ENCODE assay signal across 7 cellular contexts in genomic region chr11:61814242-61814957, GRCh38. TPM values are rescaled to one million over a fixed set of nuclear protein-coding genes. Genes with fewer than 3 reads are reported as not detected.
DNase-seq lines count a peak whose midpoint lies in the region; ATAC-seq, FAIRE-seq and TF ChIP-seq lines count a peak whose summit lies in the region.

No MANE protein-coding gene starts in this region.

- H3K4me3 ChIP-seq in GM08714 (ENCODE audit: low read length) = peak overlapping the region; percentile 76; the same call in 1 of the 2 replicates
- H3K4me3 ChIP-seq in kidney (ENCODE audit: low read length in 2 of 2) = peak overlapping the region; percentile 49 to 79

- H3K4me1 ChIP-seq in kidney (ENCODE audit: control insufficient read depth in 1 of 2, insufficient read depth in 1 of 2, low read depth in 1 of 2, low read length in 2 of 2) = peaks cover 0 to 8% of the 10 kb centered on the region in 2 donors

- peaks cover 2 to 3% of the 10 kb centered on the region in 2 donors for H3K36me3 ChIP-seq in kidney (ENCODE audit: control insufficient read depth in 1 of 2, insufficient read depth in 2 of 2, low read length in 2 of 2)

- H3K4me1 Mint-ChIP-seq in stimulated activated naive CD8-positive, alpha-beta T cell treated with anti-CD3 and anti-CD28 coated beads, Interleukin-15, amount 100 ng/mL, for 72 hours = peaks cover 37% of the 10 kb centered on the region

- peaks cover 32% of the 10 kb centered on the region for H3K27me3 Mint-ChIP-seq in stimulated activated naive CD8-positive, alpha-beta T cell treated with anti-CD3 and anti-CD28 coated beads, Interleukin-15, amount 100 ng/mL, for 72 hours

- no peaks in the 10 kb centered on the region for H3K9me3 ChIP-seq in kidney (ENCODE audit: control insufficient read depth in 1 of 2, low read length in 2 of 2)

- ATAC-seq in stimulated activated naive CD8-positive, alpha-beta T cell treated with anti-CD3 and anti-CD28 coated beads, Interleukin-15, amount 100 ng/mL, for 72 hours = no peak
- ATAC-seq in HG02588 (IDR thresholded peaks at IDR 0.05; ENCODE audit: unreplicated experiment) = no peak

- FAIRE-seq in kidney (lab: Jason Lieb, UNC) = no peak

- H3K27ac ChIP-seq in kidney (ENCODE audit: low read depth in 2 of 2, low read length in 2 of 2) = peak overlapping the region; percentile 74 to 75

- peak overlapping the region in 1 of 2 donors; percentile 21 for H3K9ac ChIP-seq in kidney (ENCODE audit: low read length in 2 of 2)

- H3K9me3 Mint-ChIP-seq in stimulated activated naive CD8-positive, alpha-beta T cell treated with anti-CD3 and anti-CD28 coated beads, Interleukin-15, amount 100 ng/mL, for 72 hours = no peaks in the 10 kb centered on the region

- DNase-seq in NCI-H1417 (lab: John Stamatoyannopoulos, UW) (peak in 2 of 3 experiments; percentile 82 to 90), astrocyte of the hippocampus (ENCODE audit: low read depth, low spot score) (peak; percentile 39), kidney (no peak), KG1 (lab: John Stamatoyannopoulos, UW) (no peak)
- no peak for DNase-seq in stimulated activated naive CD8-positive, alpha-beta T cell treated with anti-CD3 and anti-CD28 coated beads, Interleukin-15, amount 100 ng/mL, for 72 hours

- peak overlapping the region in 1 of 2 donors; percentile 72 for H3K27ac Mint-ChIP-seq in stimulated activated naive CD8-positive, alpha-beta T cell treated with anti-CD3 and anti-CD28 coated beads, Interleukin-15, amount 100 ng/mL, for 72 hours

- intact Hi-C loops in kidney (cut with DNase I) = no loop called here

- peak overlapping the region; percentile 85 to 99 for H3K4me3 Mint-ChIP-seq in stimulated activated naive CD8-positive, alpha-beta T cell treated with anti-CD3 and anti-CD28 coated beads, Interleukin-15, amount 100 ng/mL, for 72 hours

- TF ChIP-seq CTCF in kidney (IDR thresholded peaks at IDR 0.05; ENCODE audit: borderline replicate concordance, extremely low read depth, insufficient read depth) = no peak

RNA-seq across cellular contexts. Expression of gene FADS1, which starts 2.4 kb away (rescaled TPM):
- total RNA-seq in kidney = 19.5 TPM
- polyA plus RNA-seq in kidney (ENCODE audit: insufficient read depth, low read depth, low replicate concordance) = 6.7 TPM

RNA-seq across cellular contexts. Expression of gene FADS2, which starts 13.7 kb away (rescaled TPM):
- 49.2 TPM for total RNA-seq in kidney
- 9.8 TPM for polyA plus RNA-seq in kidney (ENCODE audit: insufficient read depth, low read depth, low replicate concordance)

RNA-seq across cellular contexts. Expression of gene FEN1, which starts 21.7 kb away (rescaled TPM):
- total RNA-seq in kidney = 8.8 TPM
- 8.5 TPM for polyA plus RNA-seq in kidney (ENCODE audit: insufficient read depth, low read depth, low replicate concordance)

RNA-seq across cellular contexts. Expression of gene TMEM258, which starts 22.0 kb away (rescaled TPM):
- total RNA-seq in kidney = 92.1 TPM
- 228 TPM for polyA plus RNA-seq in kidney (ENCODE audit: insufficient read depth, low read depth, low replicate concordance)

Comparison
In these comparisons a context has a peak if more than half of its experiments do, and no peak if none do; other contexts are left out.
1. DNase-seq: peak in NCI-H1417 (2 of 3) and astrocyte of the hippocampus (single experiment); none in kidney (single experiment), stimulated activated naive CD8-positive, alpha-beta T cell treated with anti-CD3 and anti-CD28 coated beads, Interleukin-15, amount 100 ng/mL, for 72 hours (0 of 2) and KG1 (single experiment).